In genomic region chr1:83697220-83697619, GRCh38 we compare ENCODE assay signal across 17 cellular contexts.
DNase-seq lines count a peak whose midpoint lies in the region; ATAC-seq and TF ChIP-seq lines count a peak whose summit lies in the region.
"Had no signal": no experiment of that assay in that cellular context is flagged by ENCODE, and none has a peak within 500 bp of the region (broad histone marks: within the 10 kb centered on the region; RNA-seq: fewer than 3 reads in every experiment).

No MANE protein-coding gene starts in this region.

- H3K36me3 ChIP-seq in OCI-LY3 (replicated peaks; ENCODE audit: low read depth, low read length), result peaks cover 3% of the 10 kb centered on the region
- H3K36me3 ChIP-seq: BLaER1 had no signal

- peak overlapping the region; percentile 70 for H3K4me2 ChIP-seq in OCI-LY3 (ENCODE audit: low read length)
- H3K4me2 ChIP-seq: BLaER1 had no signal

- H3K27ac ChIP-seq in OCI-LY3 (ENCODE audit: low read length), result peak overlapping the region; percentile 88
- H3K27ac ChIP-seq: BLaER1, C4-2B, GM23248 had no signal

- no peaks in the 10 kb centered on the region for H3K79me2 ChIP-seq in OCI-LY3 (ENCODE audit: low read length)

- H3K27me3 ChIP-seq in OCI-LY3 (ENCODE audit: low read depth, low read length), result no peaks in the 10 kb centered on the region

- H3K9me3 Mint-ChIP-seq in activated naive CD8-positive, alpha-beta T cell treated with anti-CD3 and anti-CD28 coated beads, Interleukin-2, amount 50 U/mL, for 24 hours, result peaks cover 4% of the 10 kb centered on the region
- H3K9me3 Mint-ChIP-seq in activated naive CD8-positive, alpha-beta T cell treated with anti-CD3 and anti-CD28 coated beads for 36 hours, result peaks cover 2% of the 10 kb centered on the region
- H3K9me3 Mint-ChIP-seq in stimulated activated naive B cell treated with anti-CD40 and anti-IgM and Interleukin-4, amounts not matched to agents 10 μg/mL and 1 μg/mL and 100 μg/mL, for 72 hours, result peaks cover 2 to 4% of the 10 kb centered on the region in 2 donors

- no peaks in the 10 kb centered on the region for H3K9me3 ChIP-seq in OCI-LY3 (ENCODE audit: insufficient read depth, low read length)
- H3K9me3 ChIP-seq: Caco-2 had no signal

- peak overlapping the region; percentile 67; the same call in 1 of the 2 replicates for H2AFZ ChIP-seq in OCI-LY3 (ENCODE audit: low read depth, low read length)
- H2AFZ ChIP-seq: GM23248 had no signal

- H3K27ac Mint-ChIP-seq in activated naive CD8-positive, alpha-beta T cell treated with anti-CD3 and anti-CD28 coated beads, Interleukin-2, amount 50 U/mL, for 24 hours, result no peak overlapping the region
- no peak overlapping the region for H3K27ac Mint-ChIP-seq in activated naive CD8-positive, alpha-beta T cell treated with anti-CD3 and anti-CD28 coated beads for 36 hours
- no peak overlapping the region for H3K27ac Mint-ChIP-seq in stimulated activated naive B cell treated with anti-CD40 and anti-IgM and Interleukin-4, amounts not matched to agents 10 μg/mL and 1 μg/mL and 100 μg/mL, for 72 hours
- H3K27ac Mint-ChIP-seq: CD4-positive, CD25-positive, alpha-beta regulatory T cell; CD8-positive, alpha-beta T cell; H9 had no signal

- TF ChIP-seq CTCF in OCI-LY3 (IDR thresholded peaks at IDR 0.05; ENCODE audit: low read depth, low read length), result no peak

- ATAC-seq in activated naive CD8-positive, alpha-beta T cell treated with anti-CD3 and anti-CD28 coated beads, Interleukin-2, amount 50 U/mL, for 24 hours, result peak; percentile 59
- peak; percentile 11 for ATAC-seq in GM18868 (IDR thresholded peaks at IDR 0.05; ENCODE audit: unreplicated experiment)
- ATAC-seq in stimulated activated naive B cell treated with anti-CD40 and anti-IgM and Interleukin-4, amounts not matched to agents 10 μg/mL and 1 μg/mL and 100 μg/mL, for 72 hours (replicated peaks), result peak; percentile 14 to 50
- ATAC-seq: CD8-positive, alpha-beta T cell; HCT116 had no signal

- H3K4me3 ChIP-seq in OCI-LY3 (ENCODE audit: low read length), result peak overlapping the region; percentile 51
- H3K4me3 ChIP-seq: BLaER1, GM23248 had no signal

- peaks cover 37% of the 10 kb centered on the region for H3K4me1 Mint-ChIP-seq in activated naive CD8-positive, alpha-beta T cell treated with anti-CD3 and anti-CD28 coated beads, Interleukin-2, amount 50 U/mL, for 24 hours
- H3K4me1 Mint-ChIP-seq in activated naive CD8-positive, alpha-beta T cell treated with anti-CD3 and anti-CD28 coated beads for 36 hours, result peaks cover 32% of the 10 kb centered on the region
- peaks cover 3 to 27% of the 10 kb centered on the region in 2 donors for H3K4me1 Mint-ChIP-seq in stimulated activated naive B cell treated with anti-CD40 and anti-IgM and Interleukin-4, amounts not matched to agents 10 μg/mL and 1 μg/mL and 100 μg/mL, for 72 hours

- H4K20me1 ChIP-seq in OCI-LY3 (ENCODE audit: insufficient read depth, low read length), result no peaks in the 10 kb centered on the region
- H4K20me1 ChIP-seq: BLaER1 had no signal

- H3K27me3 Mint-ChIP-seq in activated naive CD8-positive, alpha-beta T cell treated with anti-CD3 and anti-CD28 coated beads, Interleukin-2, amount 50 U/mL, for 24 hours, result peaks cover 2% of the 10 kb centered on the region
- H3K27me3 Mint-ChIP-seq in activated naive CD8-positive, alpha-beta T cell treated with anti-CD3 and anti-CD28 coated beads for 36 hours, result peaks cover 3% of the 10 kb centered on the region
- H3K27me3 Mint-ChIP-seq in stimulated activated naive B cell treated with anti-CD40 and anti-IgM and Interleukin-4, amounts not matched to agents 10 μg/mL and 1 μg/mL and 100 μg/mL, for 72 hours, result peaks cover 22 to 47% of the 10 kb centered on the region in 2 donors

- H3K36me3 Mint-ChIP-seq in activated naive CD8-positive, alpha-beta T cell treated with anti-CD3 and anti-CD28 coated beads, Interleukin-2, amount 50 U/mL, for 24 hours (ENCODE audit: low read depth), result no peaks in the 10 kb centered on the region
- no peaks in the 10 kb centered on the region for H3K36me3 Mint-ChIP-seq in activated naive CD8-positive, alpha-beta T cell treated with anti-CD3 and anti-CD28 coated beads for 36 hours
- H3K36me3 Mint-ChIP-seq in stimulated activated naive B cell treated with anti-CD40 and anti-IgM and Interleukin-4, amounts not matched to agents 10 μg/mL and 1 μg/mL and 100 μg/mL, for 72 hours, result no peaks in the 10 kb centered on the region
- H3K36me3 Mint-ChIP-seq: CD4-positive, CD25-positive, alpha-beta regulatory T cell; CD8-positive, alpha-beta T cell had no signal

- DNase-seq in activated naive CD8-positive, alpha-beta T cell treated with anti-CD3 and anti-CD28 coated beads, Interleukin-2, amount 50 U/mL, for 24 hours, result no peak
- DNase-seq in activated naive CD8-positive, alpha-beta T cell treated with anti-CD3 and anti-CD28 coated beads for 36 hours, result no peak
- no peak for DNase-seq in stimulated activated naive B cell treated with anti-CD40 and anti-IgM and Interleukin-4, amounts not matched to agents 10 μg/mL and 1 μg/mL and 100 μg/mL, for 72 hours
- no peak for DNase-seq in NCI-H1105 (lab: John Stamatoyannopoulos, UW)
- DNase-seq in activated CD4-positive, alpha-beta T cell treated with anti-CD3 and anti-CD28 coated beads, Interleukin-2, amount 50 U/mL, for 48 hours, result no peak
- DNase-seq: Caco-2; CD4-positive, CD25-positive, alpha-beta regulatory T cell; CD8-positive, alpha-beta T cell; DMS153; DND-41; GM23248; H9 had no signal

- no peak overlapping the region for H3K4me3 Mint-ChIP-seq in activated naive CD8-positive, alpha-beta T cell treated with anti-CD3 and anti-CD28 coated beads, Interleukin-2, amount 50 U/mL, for 24 hours
- no peak overlapping the region for H3K4me3 Mint-ChIP-seq in activated naive CD8-positive, alpha-beta T cell treated with anti-CD3 and anti-CD28 coated beads for 36 hours
- no peak overlapping the region for H3K4me3 Mint-ChIP-seq in stimulated activated naive B cell treated with anti-CD40 and anti-IgM and Interleukin-4, amounts not matched to agents 10 μg/mL and 1 μg/mL and 100 μg/mL, for 72 hours
- H3K4me3 Mint-ChIP-seq: CD4-positive, CD25-positive, alpha-beta regulatory T cell; CD8-positive, alpha-beta T cell; H9 had no signal

- H3K9ac ChIP-seq in OCI-LY3 (ENCODE audit: low read length), result peak overlapping the region; percentile 41; the same call in 1 of the 2 replicates
- H3K9ac ChIP-seq: BLaER1, GM23248 had no signal

- peaks cover 59% of the 10 kb centered on the region for H3K4me1 ChIP-seq in OCI-LY3 (ENCODE audit: low read length)
- H3K4me1 ChIP-seq: BLaER1, Caco-2 had no signal
